Comparison of ENCODE assay signal across 8 cellular contexts in the genomic region with DNA sequence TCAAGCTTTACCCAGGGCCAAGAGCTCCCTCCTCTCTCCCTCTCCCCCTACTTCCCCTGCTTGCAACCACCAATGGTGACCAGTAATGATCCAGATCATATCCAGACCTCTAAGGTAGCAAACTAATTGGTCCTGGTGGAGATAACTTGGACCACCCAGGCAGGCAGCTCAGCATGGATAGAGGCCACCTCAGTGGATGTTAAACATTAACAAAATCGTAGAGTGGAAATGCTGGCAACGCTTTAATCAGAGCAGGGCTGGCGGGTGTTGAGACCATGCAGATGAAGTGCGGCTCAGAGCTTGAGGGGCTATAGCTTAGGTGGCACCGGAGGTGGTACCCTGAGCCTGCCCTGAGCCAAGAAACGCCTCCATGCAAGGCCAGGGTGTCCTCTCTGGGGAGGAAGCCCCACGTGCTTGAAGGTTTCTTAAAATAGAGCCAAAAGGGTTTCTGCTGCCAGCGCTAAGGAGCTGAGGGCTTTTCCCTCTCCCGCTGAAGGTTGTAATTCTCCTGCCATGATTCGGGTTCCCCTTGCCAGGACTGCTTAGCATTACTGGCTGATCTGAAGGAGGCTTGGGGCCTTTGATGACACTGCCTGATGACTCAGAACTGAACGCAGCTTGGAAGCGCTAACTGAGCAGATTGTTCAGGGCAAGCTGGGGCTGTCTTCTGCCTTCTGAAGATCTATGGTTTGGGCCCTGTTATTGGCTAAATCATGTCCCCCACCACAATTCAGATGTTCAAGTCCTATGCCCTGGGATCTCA.
A peak's percentile ranks its signal among the peaks of the same experiment; 100 is the strongest.
DNase-seq lines count a peak whose midpoint lies in the region; ATAC-seq and TF ChIP-seq lines count a peak whose summit lies in the region.

No MANE protein-coding gene starts in this region.

- WGBS in upper lobe of left lung, 2 donors, result 71 to 90% methylated on average over 2 to 12 of the region's 12 CpGs

- H3K27ac ChIP-seq in breast epithelium, result no peak overlapping the region
- H3K27ac ChIP-seq in OCI-LY3 (ENCODE audit: low read length), result 0 out of 2 replicates have a peak overlapping the region, but pooled peaks have one; percentile 7
- no peak overlapping the region for H3K27ac ChIP-seq in upper lobe of left lung

- H4K20me1 ChIP-seq in OCI-LY3 (ENCODE audit: insufficient read depth, low read length), result no peaks in the 10 kb centered on the region

- H3K9me3 ChIP-seq in breast epithelium (peaks cover 0 to 21% of the 10 kb centered on the region in 2 donors), OCI-LY3 (ENCODE audit: insufficient read depth, low read length) (no peaks in the 10 kb centered on the region), upper lobe of left lung (peaks cover 0 to 10% (median 0%) of the 10 kb centered on the region in 4 donors)

- no peaks in the 10 kb centered on the region for H3K4me1 ChIP-seq in breast epithelium
- H3K4me1 ChIP-seq in OCI-LY3 (ENCODE audit: low read length), result peaks cover 33% of the 10 kb centered on the region
- H3K4me1 ChIP-seq in upper lobe of left lung, result no peaks in the 10 kb centered on the region

- H3K9me3 Mint-ChIP-seq in MCF 10A (ENCODE audit: unreplicated experiment) (peaks cover 1% of the 10 kb centered on the region), WTC11 (peaks cover 6% of the 10 kb centered on the region)

- H3K36me3 Mint-ChIP-seq in MCF 10A (ENCODE audit: insufficient read depth, unreplicated experiment) (no peaks in the 10 kb centered on the region), WTC11 (0 out of 2 replicates have a peak, but pooled peaks cover under 1% of the 10 kb centered on the region)

- no peak for TF ChIP-seq EP300 in upper lobe of left lung (IDR thresholded peaks at IDR 0.05)

- no peaks in the 10 kb centered on the region for H3K79me2 ChIP-seq in OCI-LY3 (ENCODE audit: low read length)

- DNase-seq in MCF 10A (ENCODE audit: unreplicated experiment), result peak; percentile 29
- no peak for DNase-seq in breast epithelium (ENCODE audit: low spot score in 2 of 2)
- DNase-seq in glomerular visceral epithelial cell (ENCODE audit: extremely low spot score), result peak; percentile 71
- peak in 1 of 2 donors; percentile 50 for DNase-seq in upper lobe of left lung
- no peak for DNase-seq in WTC11 (ENCODE audit: low spot score)
- DNase-seq in inferior parietal cortex (ENCODE audit: extremely low spot score), result no peak

- H3K27me3 Mint-ChIP-seq in MCF 10A (ENCODE audit: insufficient read depth, unreplicated experiment) (peaks cover 89% of the 10 kb centered on the region), WTC11 (ENCODE audit: low read depth) (peaks cover 4% of the 10 kb centered on the region)

- no peak for TF ChIP-seq CTCF in MCF 10A (IDR thresholded peaks at IDR 0.05; ENCODE audit: unreplicated experiment)
- TF ChIP-seq CTCF in breast epithelium (IDR thresholded peaks at IDR 0.05), result no peak
- TF ChIP-seq CTCF in OCI-LY3 (IDR thresholded peaks at IDR 0.05; ENCODE audit: low read depth, low read length), result no peak
- TF ChIP-seq CTCF in upper lobe of left lung (IDR thresholded peaks at IDR 0.05), result no peak
- no peak for TF ChIP-seq CTCF in WTC11 (IDR thresholded peaks at IDR 0.05)

- H3K4me3 ChIP-seq in breast epithelium, result no peak overlapping the region
- H3K4me3 ChIP-seq in OCI-LY3 (ENCODE audit: low read length), result peak overlapping the region; percentile 49
- H3K4me3 ChIP-seq in upper lobe of left lung, result no peak overlapping the region

- BruUV-seq in MCF 10A (replicated peaks; lab: Mats Ljungman, UMichigan), result no TSS peak

- TF ChIP-seq POLR2A in breast epithelium (IDR thresholded peaks at IDR 0.05) (no peak), upper lobe of left lung (IDR thresholded peaks at IDR 0.05) (no peak)

- intact Hi-C loops in MCF 10A (cut with micrococcal nuclease) (no loop called here), breast epithelium (cut with DNase I; ENCODE audit: low total_unique reads) (no loop called here)

- no peak overlapping the region for H3K27ac Mint-ChIP-seq in MCF 10A (ENCODE audit: low read depth, unreplicated experiment)
- no peak overlapping the region for H3K27ac Mint-ChIP-seq in WTC11

- H3K9ac ChIP-seq in OCI-LY3 (ENCODE audit: low read length), result peak overlapping the region; percentile 41; the same call in 1 of the 2 replicates

- peak overlapping the region; percentile 88 for H2AFZ ChIP-seq in OCI-LY3 (ENCODE audit: low read depth, low read length)

- POLR2A ChIA-PET in MCF 10A (lab: Yijun Ruan, JAX) (interaction anchor here (1.2 kb wide), 1 partner anchor 9 kb away, joined by 4 read pairs; no protein-coding TSS in a partner anchor), WTC11 (lab: Charles Lee) (no interaction called here)

- no peaks in the 10 kb centered on the region for H3K36me3 ChIP-seq in breast epithelium
- H3K36me3 ChIP-seq in OCI-LY3 (replicated peaks; ENCODE audit: low read depth, low read length), result no peaks in the 10 kb centered on the region
- no peaks in the 10 kb centered on the region for H3K36me3 ChIP-seq in upper lobe of left lung

- H3K4me1 Mint-ChIP-seq in MCF 10A (ENCODE audit: insufficient read depth, unreplicated experiment) (no peaks in the 10 kb centered on the region), WTC11 (peaks cover 11% of the 10 kb centered on the region)

- H3K4me3 Mint-ChIP-seq in MCF 10A (ENCODE audit: unreplicated experiment) (no peak overlapping the region), WTC11 (no peak overlapping the region)

- peak overlapping the region; percentile 69 for H3K4me2 ChIP-seq in OCI-LY3 (ENCODE audit: low read length)

- CTCF ChIA-PET in MCF 10A (lab: Yijun Ruan, JAX) (no interaction called here), WTC11 (lab: Charles Lee) (interaction anchor here (1.9 kb wide), 1 partner anchor 8 kb away, joined by 7 read pairs; no protein-coding TSS in a partner anchor)

- peak; percentile 49 to 81 for ATAC-seq in upper lobe of left lung (ENCODE audit: low FRiP score in 2 of 2)
- ATAC-seq in GM21423 (IDR thresholded peaks at IDR 0.05; ENCODE audit: unreplicated experiment), result no peak
- ATAC-seq in WTC11, result no peak

- H3K27me3 ChIP-seq in breast epithelium (peaks cover 0 to 53% of the 10 kb centered on the region in 2 donors), OCI-LY3 (ENCODE audit: low read depth, low read length) (no peaks in the 10 kb centered on the region), upper lobe of left lung (no peaks in the 10 kb centered on the region)

TF ChIP-seq in WTC11, 78 proteins besides CTCF, POLR2A, EP300 and RAD21 (continues in another document):
- no peak for TF ChIP-seq SMAD3 (CRISPR knock-in tag; IDR thresholded peaks at IDR 0.05; ENCODE audit: borderline replicate concordance)
- TF ChIP-seq TEAD1 (CRISPR knock-in tag; IDR thresholded peaks at IDR 0.05), result no peak
- TF ChIP-seq ZNF138 (CRISPR knock-in tag; conservative IDR thresholded peaks at IDR 0.05), result no peak
- TF ChIP-seq FOXJ3 (CRISPR knock-in tag; IDR thresholded peaks at IDR 0.05; ENCODE audit: borderline replicate concordance), result no peak
- no peak for TF ChIP-seq RORB (CRISPR knock-in tag; IDR thresholded peaks at IDR 0.05)
- no peak for TF ChIP-seq JUN (CRISPR knock-in tag; IDR thresholded peaks at IDR 0.05)
- TF ChIP-seq, protein P1, sequence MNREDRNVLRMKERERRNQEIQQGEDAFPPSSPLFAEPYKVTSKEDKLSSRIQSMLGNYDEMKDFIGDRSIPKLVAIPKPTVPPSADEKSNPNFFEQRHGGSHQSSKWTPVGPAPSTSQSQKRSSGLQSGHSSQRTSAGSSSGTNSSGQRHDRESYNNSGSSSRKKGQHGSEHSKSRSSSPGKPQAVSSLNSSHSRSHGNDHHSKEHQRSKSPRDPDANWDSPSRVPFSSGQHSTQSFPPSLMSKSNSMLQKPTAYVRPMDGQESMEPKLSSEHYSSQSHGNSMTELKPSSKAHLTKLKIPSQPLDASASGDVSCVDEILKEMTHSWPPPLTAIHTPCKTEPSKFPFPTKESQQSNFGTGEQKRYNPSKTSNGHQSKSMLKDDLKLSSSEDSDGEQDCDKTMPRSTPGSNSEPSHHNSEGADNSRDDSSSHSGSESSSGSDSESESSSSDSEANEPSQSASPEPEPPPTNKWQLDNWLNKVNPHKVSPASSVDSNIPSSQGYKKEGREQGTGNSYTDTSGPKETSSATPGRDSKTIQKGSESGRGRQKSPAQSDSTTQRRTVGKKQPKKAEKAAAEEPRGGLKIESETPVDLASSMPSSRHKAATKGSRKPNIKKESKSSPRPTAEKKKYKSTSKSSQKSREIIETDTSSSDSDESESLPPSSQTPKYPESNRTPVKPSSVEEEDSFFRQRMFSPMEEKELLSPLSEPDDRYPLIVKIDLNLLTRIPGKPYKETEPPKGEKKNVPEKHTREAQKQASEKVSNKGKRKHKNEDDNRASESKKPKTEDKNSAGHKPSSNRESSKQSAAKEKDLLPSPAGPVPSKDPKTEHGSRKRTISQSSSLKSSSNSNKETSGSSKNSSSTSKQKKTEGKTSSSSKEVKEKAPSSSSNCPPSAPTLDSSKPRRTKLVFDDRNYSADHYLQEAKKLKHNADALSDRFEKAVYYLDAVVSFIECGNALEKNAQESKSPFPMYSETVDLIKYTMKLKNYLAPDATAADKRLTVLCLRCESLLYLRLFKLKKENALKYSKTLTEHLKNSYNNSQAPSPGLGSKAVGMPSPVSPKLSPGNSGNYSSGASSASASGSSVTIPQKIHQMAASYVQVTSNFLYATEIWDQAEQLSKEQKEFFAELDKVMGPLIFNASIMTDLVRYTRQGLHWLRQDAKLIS (CRISPR knock-in tag; IDR thresholded peaks at IDR 0.05; ENCODE audit: borderline replicate concordance), result no peak

Comparison
In these comparisons a context has a peak if more than half of its experiments do, and no peak if none do; other contexts are left out.
1. DNase-seq: peak in MCF 10A (single experiment) and glomerular visceral epithelial cell (single experiment); none in breast epithelium (0 of 2), WTC11 (single experiment) and inferior parietal cortex (single experiment).
2. ATAC-seq: peak in upper lobe of left lung (2 of 2); none in GM21423 (single experiment) and WTC11 (single experiment).